ENCODE assay signal across 10 cellular contexts in genomic region chr7:33038639-33039038, GRCh38. TPM values are rescaled to one million over a fixed set of nuclear protein-coding genes. Genes with fewer than 3 reads are reported as not detected.
DNase-seq lines count a peak whose midpoint lies in the region; ATAC-seq and TF ChIP-seq lines count a peak whose summit lies in the region.
"Had no signal": no experiment of that assay in that cellular context is flagged by ENCODE, and none has a peak within 500 bp of the region (broad histone marks: within the 10 kb centered on the region; RNA-seq: fewer than 3 reads in every experiment).

No MANE protein-coding gene starts in this region.

- H3K79me1 ChIP-seq in mesenchymal stem cell (replicated peaks; ENCODE audit: low read length, poor library complexity, severe bottlenecking), result peaks cover 5% of the 10 kb centered on the region

- H3K23ac ChIP-seq in mesenchymal stem cell (ENCODE audit: low read length in 2 of 2), result no peak overlapping the region

- H3K36me3 Mint-ChIP-seq in activated naive CD8-positive, alpha-beta T cell treated with anti-CD3 and anti-CD28 coated beads for 36 hours, result peaks cover 7% of the 10 kb centered on the region

- no peaks in the 10 kb centered on the region for H3K9me3 Mint-ChIP-seq in activated naive CD8-positive, alpha-beta T cell treated with anti-CD3 and anti-CD28 coated beads for 36 hours

- intact Hi-C loops in left ventricle myocardium inferior (cut with micrococcal nuclease), result no loop called here
- intact Hi-C loops in left ventricle myocardium superior (cut with micrococcal nuclease), result no loop called here
- intact Hi-C loops in upper lobe of right lung (cut with DNase I), result no loop called here

- H3K4ac ChIP-seq in mesenchymal stem cell (ENCODE audit: low read depth in 1 of 2, low read length in 2 of 2), result no peak overlapping the region

- H3K4me1 Mint-ChIP-seq in activated naive CD8-positive, alpha-beta T cell treated with anti-CD3 and anti-CD28 coated beads for 36 hours, result peaks cover 42% of the 10 kb centered on the region

- no peak overlapping the region for H3K4me2 ChIP-seq in mesenchymal stem cell (ENCODE audit: low read length, poor library complexity, severe bottlenecking)

- DNase-seq in left ventricle myocardium inferior (no peak), left ventricle myocardium superior (no peak), mesenchymal stem cell (no peak), upper lobe of right lung (no peak), substantia nigra (lab: John Stamatoyannopoulos, UW) (no peak)
- no peak for DNase-seq in activated naive CD8-positive, alpha-beta T cell treated with anti-CD3 and anti-CD28 coated beads for 36 hours
- DNase-seq: mucosa of descending colon, NCI-H446 had no signal

- peak overlapping the region; percentile 73 for H3K27ac Mint-ChIP-seq in activated naive CD8-positive, alpha-beta T cell treated with anti-CD3 and anti-CD28 coated beads for 36 hours

- no peaks in the 10 kb centered on the region for H3K27me3 ChIP-seq in left ventricle myocardium inferior (ENCODE audit: low read depth)
- H3K27me3 ChIP-seq in mesenchymal stem cell (ENCODE audit: control insufficient read depth in 1 of 2, insufficient read depth in 1 of 2, low read length in 2 of 2), result no peaks in the 10 kb centered on the region
- H3K27me3 ChIP-seq in upper lobe of right lung, result no peaks in the 10 kb centered on the region

- WGBS in mesenchymal stem cell, result 100% methylated on average over 2 of the region's 2 CpGs

- H3K9ac ChIP-seq in mesenchymal stem cell (ENCODE audit: low read length), result peak overlapping the region; percentile 90

- no peak overlapping the region for H2BK12ac ChIP-seq in mesenchymal stem cell (ENCODE audit: low read length in 2 of 2)

- H2AK5ac ChIP-seq in mesenchymal stem cell (ENCODE audit: low read length, severe bottlenecking), result no peak overlapping the region

- no peak overlapping the region for H2BK5ac ChIP-seq in mesenchymal stem cell (ENCODE audit: low read depth, low read length, poor library complexity, severe bottlenecking)

- H4K8ac ChIP-seq in mesenchymal stem cell (ENCODE audit: low read length), result no peak overlapping the region

- H2AFZ ChIP-seq in mesenchymal stem cell (ENCODE audit: low read depth, low read length), result no peak overlapping the region

- H3K9me3 ChIP-seq in left ventricle myocardium inferior (replicated peaks), result no peaks in the 10 kb centered on the region
- no peaks in the 10 kb centered on the region for H3K9me3 ChIP-seq in mesenchymal stem cell (ENCODE audit: control insufficient read depth, low read length)
- no peaks in the 10 kb centered on the region for H3K9me3 ChIP-seq in upper lobe of right lung
- H3K9me3 ChIP-seq: mucosa of descending colon had no signal

- H3K36me3 ChIP-seq in left ventricle myocardium inferior, result no peaks in the 10 kb centered on the region
- no peaks in the 10 kb centered on the region for H3K36me3 ChIP-seq in mesenchymal stem cell (ENCODE audit: control insufficient read depth in 1 of 2, insufficient read depth in 2 of 2, low read depth in 1 of 2, low read length in 2 of 2)
- no peaks in the 10 kb centered on the region for H3K36me3 ChIP-seq in upper lobe of right lung

- no peak overlapping the region for H3K14ac ChIP-seq in mesenchymal stem cell (ENCODE audit: low read length in 2 of 2)

- TF ChIP-seq CTCF in left ventricle myocardium inferior (IDR thresholded peaks at IDR 0.05; ENCODE audit: borderline replicate concordance) (no peak), upper lobe of right lung (IDR thresholded peaks at IDR 0.05) (no peak)

- no peak overlapping the region for H4K91ac ChIP-seq in mesenchymal stem cell (ENCODE audit: low read length)

- H3K4me1 ChIP-seq in left ventricle myocardium inferior (peaks cover 55% of the 10 kb centered on the region), mesenchymal stem cell (ENCODE audit: control insufficient read depth, insufficient read depth, low read depth, low read length) (peaks cover 4% of the 10 kb centered on the region), upper lobe of right lung (peaks cover 24% of the 10 kb centered on the region)

- H3K27ac ChIP-seq in left ventricle myocardium inferior (replicated peaks) (peak overlapping the region; percentile 78), mesenchymal stem cell (ENCODE audit: low read length, poor library complexity, severe bottlenecking) (no peak overlapping the region), upper lobe of right lung (no peak overlapping the region), substantia nigra (ENCODE audit: low read depth, low read length, poor library complexity, severe bottlenecking) (no peak overlapping the region)

- H3K27me3 Mint-ChIP-seq in activated naive CD8-positive, alpha-beta T cell treated with anti-CD3 and anti-CD28 coated beads for 36 hours, result peaks cover 3% of the 10 kb centered on the region

- H3K4me3 ChIP-seq in left ventricle myocardium inferior, result peak overlapping the region; percentile 63
- peak overlapping the region in 1 of 2 experiments; percentile 78 for H3K4me3 ChIP-seq in mesenchymal stem cell (ENCODE audit: insufficient read depth in 1 of 2, low read depth in 1 of 2, low read length in 2 of 2)
- H3K4me3 ChIP-seq in upper lobe of right lung, result peak overlapping the region; percentile 38

- no peak overlapping the region for H2BK120ac ChIP-seq in mesenchymal stem cell (ENCODE audit: low read depth, low read length)

- H2BK15ac ChIP-seq in mesenchymal stem cell (ENCODE audit: low read depth, poor library complexity, severe bottlenecking), result no peak overlapping the region

- peak overlapping the region; percentile 81 for H3K4me3 Mint-ChIP-seq in activated naive CD8-positive, alpha-beta T cell treated with anti-CD3 and anti-CD28 coated beads for 36 hours

- H3K18ac ChIP-seq in mesenchymal stem cell (ENCODE audit: low read depth in 1 of 2, low read length in 2 of 2), result no peak overlapping the region

- ATAC-seq in left ventricle myocardium superior (no peak), upper lobe of right lung (no peak), HG03469 (IDR thresholded peaks at IDR 0.05; ENCODE audit: unreplicated experiment) (no peak), HG02981 (IDR thresholded peaks at IDR 0.05; ENCODE audit: unreplicated experiment) (no peak)
- ATAC-seq: mucosa of descending colon had no signal

RNA-seq across cellular contexts. Expression of gene NT5C3A, which starts 23.9 kb away (rescaled TPM):
- 33.4 TPM for total RNA-seq in left ventricle myocardium inferior
- total RNA-seq in left ventricle myocardium superior, result 28.4 TPM
- 10 to 100 TPM; 45.3 to 48.7 TPM for total RNA-seq in activated naive CD8-positive, alpha-beta T cell treated with anti-CD3 and anti-CD28 coated beads for 36 hours
- 18.2 TPM for polyA plus RNA-seq in mesenchymal stem cell (2013, experiment 1 of 2)
- 19.5 TPM for polyA plus RNA-seq in mesenchymal stem cell (2013, experiment 2 of 2)
- 34.0 TPM for total RNA-seq in upper lobe of right lung
